ENCODE assay signal across 1 cellular context in genomic region chr7:108497082-108497725, GRCh38.
TF ChIP-seq lines count a peak whose summit lies in the region.

No MANE protein-coding gene starts in this region.

TF ChIP-seq in endothelial cell of umbilical vein, 7 proteins besides CTCF, POLR2A, EP300 and RAD21:
- TF ChIP-seq MAX (IDR thresholded peaks at IDR 0.05; ENCODE audit: insufficient read depth, insufficient read length) = no peak
